ENCODE assay signal across 32 cellular contexts in genomic region chr2:29524652-29525051, GRCh38.
"Had no signal": no experiment of that assay in that cellular context is flagged by ENCODE, and none has a peak within 500 bp of the region (broad histone marks: within the 10 kb centered on the region; RNA-seq: fewer than 3 reads in every experiment).

No MANE protein-coding gene starts in this region.

- H3K27ac Mint-ChIP-seq: naive B cell; naive thymus-derived CD8-positive, alpha-beta T cell; natural killer cell treated with Interleukin-12 subunit alpha and Interleukin-12 subunit beta and Interleukin-15 and Interleukin-18, amount 100 ng/mL, for 72 hours; neural progenitor cell; progenitor cell of endocrine pancreas; stimulated activated memory B cell treated with anti-CD40 and anti-IgM and Interleukin-4, amounts not matched to agents 10 μg/mL and 1 μg/mL and 100 μg/mL, for 72 hours; stimulated activated naive CD8-positive, alpha-beta T cell treated with anti-CD3 and anti-CD28 coated beads, Interleukin-15, amount 100 ng/mL, for 72 hours; type B pancreatic cell had no signal

- H2AFZ ChIP-seq: neural progenitor cell, parathyroid adenoma had no signal

- H3K27me3 ChIP-seq: neural progenitor cell, ovary, suprapubic skin, testis, transverse colon, upper lobe of right lung, vagina had no signal

- H3K4me3 Mint-ChIP-seq: naive B cell; naive thymus-derived CD8-positive, alpha-beta T cell; natural killer cell treated with Interleukin-12 subunit alpha and Interleukin-12 subunit beta and Interleukin-15 and Interleukin-18, amount 100 ng/mL, for 72 hours; neural progenitor cell; stimulated activated memory B cell treated with anti-CD40 and anti-IgM and Interleukin-4, amounts not matched to agents 10 μg/mL and 1 μg/mL and 100 μg/mL, for 72 hours; stimulated activated naive CD8-positive, alpha-beta T cell treated with anti-CD3 and anti-CD28 coated beads, Interleukin-15, amount 100 ng/mL, for 72 hours; type B pancreatic cell had no signal

- H3K4me3 ChIP-seq: neural progenitor cell, ovary, psoas muscle, skin epidermis, smooth muscle cell, spleen, suprapubic skin, testis, tibial artery, transverse colon, upper lobe of right lung, vagina had no signal

- H3K36me3 ChIP-seq: neural progenitor cell, ovary, spleen, suprapubic skin, tibial artery, transverse colon, upper lobe of right lung, vagina had no signal

- DNase-seq: naive B cell; naive thymus-derived CD8-positive, alpha-beta T cell; occipital lobe; ovary; posterior cingulate gyrus; psoas muscle; right cardiac atrium; spleen; stimulated activated CD4-positive, alpha-beta T cell treated with anti-CD3 and anti-CD28 coated beads, Interleukin-12 subunit alpha, Interleukin-12 subunit beta, amount 100 ng/mL, for 4 hours; stimulated activated CD4-positive, alpha-beta T cell treated with anti-CD3 and anti-CD28 coated beads, Interleukin-1b, Interleukin-23, amount 100 ng/mL, for 48 hours; stimulated activated CD4-positive, alpha-beta T cell treated with anti-CD3 and anti-CD28 coated beads, Interleukin-4, amount 100 ng/mL, for 1 hour; stimulated activated CD4-positive, alpha-beta T cell treated with anti-CD3 and anti-CD28 coated beads, Interleukin-4, amount 100 ng/mL, for 4 hours; stimulated activated CD8-positive, alpha-beta memory T cell treated with anti-CD3 and anti-CD28 coated beads, Interleukin-4, amount 100 ng/mL, for 48 hours; stimulated activated naive CD4-positive, alpha-beta T cell; stimulated activated naive CD8-positive, alpha-beta T cell treated with anti-CD3 and anti-CD28 coated beads, Interleukin-15, amount 100 ng/mL, for 72 hours; stimulated activated naive CD8-positive, alpha-beta T cell treated with anti-CD3 and anti-CD28 coated beads, Interleukin-15, Interleukin-2, amounts not matched to agents 100 U/mL and 50 U/mL, for 24 hours; substantia nigra; testis; tibial artery; transverse colon; upper lobe of right lung had no signal

- H3K4me2 ChIP-seq: neural progenitor cell, smooth muscle cell had no signal

- H3K4me1 ChIP-seq: neural progenitor cell, psoas muscle, spleen, suprapubic skin, testis, upper lobe of right lung, vagina had no signal

- H3K79me2 ChIP-seq: parathyroid adenoma had no signal

- H3K9me3 Mint-ChIP-seq: naive thymus-derived CD8-positive, alpha-beta T cell; natural killer cell treated with Interleukin-12 subunit alpha and Interleukin-12 subunit beta and Interleukin-15 and Interleukin-18, amount 100 ng/mL, for 72 hours; neural progenitor cell; type B pancreatic cell had no signal

- ATAC-seq: naive thymus-derived CD8-positive, alpha-beta T cell; natural killer cell treated with Interleukin-12 subunit alpha and Interleukin-12 subunit beta and Interleukin-15 and Interleukin-18, amount 100 ng/mL, for 72 hours; psoas muscle; right cardiac atrium; sciatic nerve; stimulated activated memory B cell treated with anti-CD40 and anti-IgM and Interleukin-4, amounts not matched to agents 10 μg/mL and 1 μg/mL and 100 μg/mL, for 72 hours; stimulated activated naive CD8-positive, alpha-beta T cell treated with anti-CD3 and anti-CD28 coated beads, Interleukin-15, amount 100 ng/mL, for 72 hours; stimulated activated naive CD8-positive, alpha-beta T cell treated with anti-CD3 and anti-CD28 coated beads, Interleukin-15, Interleukin-2, amounts not matched to agents 100 U/mL and 50 U/mL, for 24 hours; upper lobe of right lung had no signal

- H3K9me3 ChIP-seq: ovary, psoas muscle, spleen, suprapubic skin, testis, tibial artery, transverse colon, upper lobe of right lung, vagina had no signal

- H3K36me3 Mint-ChIP-seq: naive B cell; naive thymus-derived CD8-positive, alpha-beta T cell; natural killer cell treated with Interleukin-12 subunit alpha and Interleukin-12 subunit beta and Interleukin-15 and Interleukin-18, amount 100 ng/mL, for 72 hours; neural progenitor cell; stimulated activated memory B cell treated with anti-CD40 and anti-IgM and Interleukin-4, amounts not matched to agents 10 μg/mL and 1 μg/mL and 100 μg/mL, for 72 hours had no signal

- H3K4me1 Mint-ChIP-seq: naive B cell had no signal

- H3K27ac ChIP-seq: neural progenitor cell, ovary, parathyroid adenoma, psoas muscle, skin epidermis, spleen, suprapubic skin, testis, tibial artery, transverse colon, upper lobe of right lung, vagina had no signal

- H3K9ac ChIP-seq: neural progenitor cell, parathyroid adenoma had no signal
